ENCODE assay signal across 7 cellular contexts in the genomic region with DNA sequence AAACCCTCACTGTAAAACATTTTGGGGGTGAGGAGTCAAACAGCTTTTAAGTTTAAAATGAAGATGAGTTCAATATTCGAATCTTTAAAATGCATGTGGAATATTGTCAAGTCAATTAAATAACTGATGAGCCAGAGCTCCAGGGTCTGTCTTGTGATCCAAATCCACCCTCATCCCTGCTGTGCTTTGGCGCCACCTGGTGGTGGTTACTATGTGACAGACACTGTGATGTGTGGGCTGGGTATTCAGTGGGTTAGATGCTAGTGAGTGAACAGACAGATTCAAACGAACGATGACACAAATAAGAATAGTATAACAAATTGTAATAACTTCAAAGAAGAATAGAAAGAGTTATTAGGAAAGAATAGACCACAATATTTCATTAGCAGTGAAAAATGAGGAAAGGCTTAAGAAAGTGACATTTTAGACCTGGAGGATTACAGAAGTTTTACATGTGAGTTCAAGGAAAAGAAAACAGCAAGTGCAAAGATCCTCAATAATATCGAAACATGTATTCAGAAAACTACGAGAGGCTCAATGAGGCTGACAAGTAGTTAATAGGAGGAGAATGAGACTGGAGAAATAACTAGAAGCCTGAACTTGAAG. TPM values are rescaled to one million over a fixed set of nuclear protein-coding genes. Genes with fewer than 3 reads are reported as not detected.
DNase-seq lines count a peak whose midpoint lies in the region; ATAC-seq, FAIRE-seq and TF ChIP-seq lines count a peak whose summit lies in the region.

No MANE protein-coding gene starts in this region.

- H3K4me2 ChIP-seq in Loucy (ENCODE audit: low read depth, low read length, poor library complexity, severe bottlenecking) (peak overlapping the region; percentile 31), GM12878 (ENCODE audit: control insufficient read depth, insufficient read depth) (no peak overlapping the region)

- 0% methylated on average over 6 of the region's 6 CpGs for WGBS in GM12878 (ENCODE audit: insufficient coverage, insufficient replicate concordance, low lambda C conversion rate, missing lambda C conversion rate)

- DNase-seq in H7 = peak; percentile 17
- peak; percentile 29 for DNase-seq in T-helper 2 cell treated with Interferon-gamma antibody and Interleukin-4, amounts not matched to agents 5 μg/mL and 100 μg/mL, for 36 hours (ENCODE audit: low spot score)
- DNase-seq in GM12878 (ENCODE audit: low read depth, low spot score) = peak; percentile 8
- DNase-seq in iPS DF 4.7 (ENCODE audit: extremely low read depth, low spot score) = peak; percentile 62
- DNase-seq in stimulated activated CD4-positive, alpha-beta T cell treated with anti-CD3 and anti-CD28 coated beads, Interleukin-12 subunit alpha, Interleukin-12 subunit beta, amount 100 ng/mL, for 24 hours (ENCODE audit: low read depth in 2 of 2) = peak; percentile 52 to 78

- H3K4me1 ChIP-seq in Loucy (ENCODE audit: insufficient read depth, low read length, poor library complexity, severe bottlenecking) (no peaks in the 10 kb centered on the region), GM12878 (ENCODE audit: control insufficient read depth, insufficient read depth, low read length) (no peaks in the 10 kb centered on the region)

- no peaks in the 10 kb centered on the region for H3K4me1 Mint-ChIP-seq in T-helper 2 cell treated with Interferon-gamma antibody and Interleukin-4, amounts not matched to agents 5 μg/mL and 100 μg/mL, for 36 hours (ENCODE audit: low read depth)

- H3K79me2 ChIP-seq in Loucy (ENCODE audit: insufficient read depth, low read length) = no peaks in the 10 kb centered on the region
- H3K79me2 ChIP-seq in GM12878 (ENCODE audit: control insufficient read depth, insufficient read depth, low read length) = no peaks in the 10 kb centered on the region

- no peaks in the 10 kb centered on the region for H3K9me3 Mint-ChIP-seq in T-helper 2 cell treated with Interferon-gamma antibody and Interleukin-4, amounts not matched to agents 5 μg/mL and 100 μg/mL, for 36 hours

- H3K27me3 Mint-ChIP-seq in T-helper 2 cell treated with Interferon-gamma antibody and Interleukin-4, amounts not matched to agents 5 μg/mL and 100 μg/mL, for 36 hours (ENCODE audit: low read depth) = no peaks in the 10 kb centered on the region

- H4K20me1 ChIP-seq in Loucy (ENCODE audit: insufficient read depth, low read length, poor library complexity, severe bottlenecking) = no peaks in the 10 kb centered on the region
- H4K20me1 ChIP-seq in GM12878 (ENCODE audit: control insufficient read depth, insufficient read depth) = no peaks in the 10 kb centered on the region

- peak; percentile 76 for TF ChIP-seq RAD21 in GM12878 (IDR thresholded peaks at IDR 0.05; ENCODE audit: insufficient read depth, low read depth, low read length)

- H2AFZ ChIP-seq in Loucy (ENCODE audit: low read length) (no peak overlapping the region), GM12878 (ENCODE audit: control insufficient read depth, low read depth, low read length) (no peak overlapping the region)

- H3K9me2 ChIP-seq in Loucy (replicated peaks; ENCODE audit: low read depth, low read length) = no peaks in the 10 kb centered on the region

- no peak overlapping the region for H3K27ac Mint-ChIP-seq in T-helper 2 cell treated with Interferon-gamma antibody and Interleukin-4, amounts not matched to agents 5 μg/mL and 100 μg/mL, for 36 hours

- no peaks in the 10 kb centered on the region for H3K9me3 ChIP-seq in Loucy (ENCODE audit: insufficient read depth, low read depth, low read length)
- H3K9me3 ChIP-seq in GM12878 (replicated peaks; ENCODE audit: control insufficient read depth, insufficient read depth, low read length) = no peaks in the 10 kb centered on the region

- no peaks in the 10 kb centered on the region for H3K36me3 ChIP-seq in H7 (replicated peaks; ENCODE audit: control insufficient read depth, insufficient read depth, low read length)
- H3K36me3 ChIP-seq in Loucy (ENCODE audit: insufficient read depth, low read length) = no peaks in the 10 kb centered on the region
- H3K36me3 ChIP-seq in GM12878 (ENCODE audit: control insufficient read depth in 2 of 2, insufficient read depth in 2 of 2, low read length in 1 of 2) = no peaks in the 10 kb centered on the region

- RAD21 ChIA-PET in GM12878 (lab: Charles Lee; ENCODE audit: unreplicated experiment) = interaction anchor here (1.5 to 5.5 kb wide), 2 partner anchors 79 to 82 kb away, joined by 5 to 40 read pairs; no protein-coding TSS in a partner anchor

- no peak for TF ChIP-seq EP300 in GM12878 (IDR thresholded peaks at IDR 0.05; ENCODE audit: borderline replicate concordance in 1 of 2, control insufficient read depth in 1 of 2, low read depth in 2 of 2, low read length in 2 of 2)

- intact Hi-C loops in GM12878 (cut with micrococcal nuclease; ENCODE audit: unreplicated experiment) = loop anchor here (1.0 to 10.0 kb wide), 2 partner anchors 82 to 188 kb away; no protein-coding TSS in a partner anchor

- FAIRE-seq in GM12878 (lab: Jason Lieb, UNC) = peak; percentile 98

- SMC1A ChIA-PET in GM12878 (lab: Charles Lee; ENCODE audit: uncharacterized antibody, unreplicated experiment) = interaction anchor here (0.7 to 9.0 kb wide), 3 partner anchors 11 to 533 kb away, joined by 3 to 74 read pairs (median 5); no protein-coding TSS in a partner anchor

- TF ChIP-seq CTCF in GM12874 (IDR thresholded peaks at IDR 0.05; ENCODE audit: insufficient read depth, low read depth, low read length) (peak; percentile 90), Loucy (conservative IDR thresholded peaks at IDR 0.05; ENCODE audit: low read length) (peak; percentile 75), GM12878 (IDR thresholded peaks at IDR 0.05 in 2 of 3, conservative IDR thresholded peaks at IDR 0.05 in 1 of 3; ENCODE audit: control insufficient read depth in 2 of 3, extremely low read depth in 1 of 3, insufficient read depth in 1 of 3, low read depth in 3 of 3, low read length in 3 of 3) (peak; percentile 76 to 95 (median 93))

- in situ Hi-C loops in GM12878 (cut with MboI) = loop anchor here (5.0 kb wide), 1 partner anchor 81 kb away; no protein-coding TSS in a partner anchor

- no peak for TF ChIP-seq POLR2A in GM12878 (IDR thresholded peaks at IDR 0.05; ENCODE audit: low read depth, low read length)

- H3K4me3 Mint-ChIP-seq in T-helper 2 cell treated with Interferon-gamma antibody and Interleukin-4, amounts not matched to agents 5 μg/mL and 100 μg/mL, for 36 hours = no peak overlapping the region

- BruUV-seq in GM12878 (replicated peaks; lab: Mats Ljungman, UMichigan) = no TSS peak

- CTCF ChIA-PET in GM12878 (lab: Yijun Ruan, JAX) = interaction anchor here (0.7 to 8.6 kb wide), 14 partner anchors 7 to 354 kb away, joined by 3 to 175 read pairs (median 4); no protein-coding TSS in a partner anchor

- no peak overlapping the region for H3K27ac ChIP-seq in GM12878 (ENCODE audit: control insufficient read depth, insufficient read depth)

- H3K27me3 ChIP-seq in H7 (ENCODE audit: control insufficient read depth, insufficient read depth, low read length) (no peaks in the 10 kb centered on the region), Loucy (ENCODE audit: insufficient read depth, low read length, poor library complexity, severe bottlenecking) (no peaks in the 10 kb centered on the region), GM12878 (replicated peaks in 1 of 2; ENCODE audit: control insufficient read depth in 2 of 2, insufficient read depth in 2 of 2, low read length in 1 of 2) (no peaks in the 10 kb centered on the region)

- no peak overlapping the region for H3K9ac ChIP-seq in Loucy (ENCODE audit: low read depth, low read length, poor library complexity, severe bottlenecking)
- no peak overlapping the region for H3K9ac ChIP-seq in GM12878 (ENCODE audit: control insufficient read depth, insufficient read depth, low read length)

- no peaks in the 10 kb centered on the region for H3K36me3 Mint-ChIP-seq in T-helper 2 cell treated with Interferon-gamma antibody and Interleukin-4, amounts not matched to agents 5 μg/mL and 100 μg/mL, for 36 hours (ENCODE audit: low read depth)

- H3K4me3 ChIP-seq in H7 (ENCODE audit: insufficient read depth, low read depth, low read length) = no peak overlapping the region
- no peak overlapping the region for H3K4me3 ChIP-seq in Loucy (ENCODE audit: low read length, poor library complexity, severe bottlenecking)
- no peak overlapping the region for H3K4me3 ChIP-seq in GM12878

- POLR2A ChIA-PET in GM12878 (lab: Charles Lee) = no interaction called here

- ATAC-seq in GM12878 = peak; percentile 99

- no peaks in the 10 kb centered on the region for H3F3A ChIP-seq in Loucy (ENCODE audit: low read depth)

TF ChIP-seq in GM12878, 131 proteins besides CTCF, POLR2A, EP300 and RAD21 (continues in another document):
- TF ChIP-seq ZNF207 (IDR thresholded peaks at IDR 0.05; ENCODE audit: borderline replicate concordance) (no peak), KLF5 (IDR thresholded peaks at IDR 0.05; ENCODE audit: partially characterized antibody) (no peak), JUNB (IDR thresholded peaks at IDR 0.05) (no peak), HCFC1 (IDR thresholded peaks at IDR 0.05; ENCODE audit: low read length) (no peak), RELA (IDR thresholded peaks at IDR 0.05; ENCODE audit: borderline replicate concordance, partially characterized antibody) (no peak)

RNA-seq across cellular contexts. Expression of gene CHSY3, which starts 51.4 kb away (rescaled TPM):
- 0.55 and 1.1 TPM in 2 replicates for total RNA-seq in H7 (2014; rRNA removed; shearing (Covaris generic))
- total RNA-seq in GM12878 (2013; cell fraction: nucleolus; rRNA removed) = not detected in 2 replicates
- total RNA-seq in GM12878 (2014; rRNA removed) (not detected in 2 replicates), GM12878 (2014; rRNA removed; fragmentation: Illumina TruSeq; extraction: Trizol) (not detected in 2 replicates), GM12878 (2021) (not detected in 2 replicates)
- polyA plus RNA-seq in GM12878 (2011; ENCODE audit: low read depth) = not detected
- polyA plus RNA-seq in GM12878 (2011; rRNA removed) (not detected in 2 replicates), GM12878 (2014; fragmentation: Illumina TruSeq; extraction: Trizol) (not detected in 2 replicates), GM12878 (2014; fragmentation: Nextera tagmentation; extraction: Ambion mirVana) (not detected), GM12878 (2014; rRNA removed) (not detected in 2 replicates), GM12878 (2016; fragmentation: Nextera tagmentation; extraction: Ambion mirVana) (not detected)
- polyA plus RNA-seq in GM12878 (2011; cell fraction: cytosol; rRNA removed) = not detected in 2 replicates
- polyA plus RNA-seq in GM12878 (2011; cell fraction: nucleus; rRNA removed) = not detected in 2 replicates
- polyA plus RNA-seq in GM12878 (2012) = not detected in 2 replicates
- polyA minus RNA-seq in GM12878 (2011; rRNA and poly(A)+ RNA removed) = not detected in 2 replicates
- polyA minus RNA-seq in GM12878 (2011; cell fraction: cytosol; rRNA and poly(A)+ RNA removed) = not detected in 2 replicates
- polyA minus RNA-seq in GM12878 (2011; cell fraction: nucleus; rRNA and poly(A)+ RNA removed) = not detected in 2 replicates

Comparison
In these comparisons a context has a peak if more than half of its experiments do, and no peak if none do; other contexts are left out.
1. DNase-seq: peak in every context shown above with its lines; median percentile 65 in stimulated activated CD4-positive, alpha-beta T cell treated with anti-CD3 and anti-CD28 coated beads, Interleukin-12 subunit alpha, Interleukin-12 subunit beta, amount 100 ng/mL, for 24 hours; 62 in iPS DF 4.7; 29 in T-helper 2 cell treated with Interferon-gamma antibody and Interleukin-4, amounts not matched to agents 5 μg/mL and 100 μg/mL, for 36 hours; 17 in H7; 8 in GM12878.